In genomic region chr1:77889240-77889637, GRCh38 we compare ENCODE assay signal across 8 cellular contexts. TPM values are rescaled to one million over a fixed set of nuclear protein-coding genes. Genes with fewer than 3 reads are reported as not detected.
DNase-seq lines count a peak whose midpoint lies in the region; ATAC-seq and TF ChIP-seq lines count a peak whose summit lies in the region.

No MANE protein-coding gene starts in this region.

- no CpG with 5 or more reads among the region's 9 CpGs for WGBS in iPS DF 6.9 (ENCODE audit: insufficient coverage, insufficient read length)

- TF ChIP-seq CTCF in HFF-Myc (IDR thresholded peaks at IDR 0.05; ENCODE audit: low read depth, low read length, missing control alignments) = no peak

- no peak overlapping the region for H3K4me3 ChIP-seq in CD4-positive, CD25-positive, alpha-beta regulatory T cell (ENCODE audit: low read depth, low read length)
- H3K4me3 ChIP-seq in HFF-Myc (replicated peaks; ENCODE audit: low read depth, low read length) (peak overlapping the region; percentile 82), iPS DF 6.9 (ENCODE audit: low read length) (peak overlapping the region; percentile 70), skeletal muscle tissue (ENCODE audit: low read length in 3 of 3) (peak overlapping the region; percentile 83 to 89 (median 85))

- H3K27ac ChIP-seq in CD4-positive, CD25-positive, alpha-beta regulatory T cell (ENCODE audit: insufficient read depth, low read length, poor library complexity, severe bottlenecking) = no peak overlapping the region
- no peak overlapping the region for H3K27ac ChIP-seq in iPS DF 6.9 (ENCODE audit: low read length)
- peak overlapping the region; percentile 99 for H3K27ac ChIP-seq in skeletal muscle tissue (ENCODE audit: low read depth, low read length)

- peak overlapping the region in 3 of 4 donors; percentile 13 to 79 (median 76) for H3K4me3 Mint-ChIP-seq in CD4-positive, CD25-positive, alpha-beta regulatory T cell

- ATAC-seq in CD4-positive, CD25-positive, alpha-beta regulatory T cell (ENCODE audit: low read depth in 2 of 2) = no peak

- H3K4me1 ChIP-seq in CD4-positive, CD25-positive, alpha-beta regulatory T cell (ENCODE audit: control insufficient read depth, insufficient read depth, low read length, poor library complexity, severe bottlenecking) = peaks cover 14% of the 10 kb centered on the region
- H3K4me1 ChIP-seq in iPS DF 6.9 (ENCODE audit: control insufficient read depth, insufficient read depth, low read length) (no peaks in the 10 kb centered on the region), skeletal muscle tissue (ENCODE audit: control insufficient read depth in 3 of 3, insufficient read depth in 3 of 3, low read length in 3 of 3) (peaks cover 7 to 25% (median 23%) of the 10 kb centered on the region in 3 donors)

- peaks cover 0 to 17% (median 5%) of the 10 kb centered on the region in 4 donors for H3K4me1 Mint-ChIP-seq in CD4-positive, CD25-positive, alpha-beta regulatory T cell

- peaks cover 4% of the 10 kb centered on the region for H3K27me3 ChIP-seq in CD4-positive, CD25-positive, alpha-beta regulatory T cell (ENCODE audit: control insufficient read depth, insufficient read depth, low read length)
- H3K27me3 ChIP-seq in iPS DF 6.9 (ENCODE audit: control insufficient read depth, insufficient read depth, low read length) (no peaks in the 10 kb centered on the region), skeletal muscle tissue (ENCODE audit: control insufficient read depth in 3 of 3, insufficient read depth in 3 of 3, low read length in 3 of 3) (no peaks in the 10 kb centered on the region)

- H3K27ac Mint-ChIP-seq in CD4-positive, CD25-positive, alpha-beta regulatory T cell = no peak overlapping the region

- H3K9me3 ChIP-seq in CD4-positive, CD25-positive, alpha-beta regulatory T cell (ENCODE audit: control insufficient read depth in 2 of 2, low read length in 2 of 2) = no peaks in the 10 kb centered on the region
- H3K9me3 ChIP-seq in iPS DF 6.9 (ENCODE audit: control insufficient read depth, insufficient read depth, low read length) (no peaks in the 10 kb centered on the region), skeletal muscle tissue (ENCODE audit: control insufficient read depth in 3 of 3, low read length in 3 of 3) (no peaks in the 10 kb centered on the region)

- peak overlapping the region; percentile 85 to 99 (median 97) for H3K9ac ChIP-seq in skeletal muscle tissue (ENCODE audit: low read depth in 1 of 3, low read length in 3 of 3)

- peaks cover 15% of the 10 kb centered on the region for H3K36me3 Mint-ChIP-seq in CD4-positive, CD25-positive, alpha-beta regulatory T cell

- H3K27me3 Mint-ChIP-seq in CD4-positive, CD25-positive, alpha-beta regulatory T cell = peaks cover 22% of the 10 kb centered on the region

- peaks cover 0 to 3% (median 0%) of the 10 kb centered on the region in 7 donors for H3K9me3 Mint-ChIP-seq in CD4-positive, CD25-positive, alpha-beta regulatory T cell

- no peak for DNase-seq in CD4-positive, CD25-positive, alpha-beta regulatory T cell
- DNase-seq in HFF-Myc (ENCODE audit: extremely low read depth, low read depth) (no peak), amniotic stem cell (lab: John Stamatoyannopoulos, UW) (peak; percentile 34), iPS DF 6.9 (ENCODE audit: low read depth, low spot score) (no peak), NCI-H2171 treated with DMSO at 0.1 percent for 48 hours (lab: John Stamatoyannopoulos, UW) (no peak), NCI-H128 (lab: John Stamatoyannopoulos, UW; ENCODE audit: unreplicated experiment) (no peak), NCI-H2227 treated with DMSO at 0.1 percent for 48 hours (lab: John Stamatoyannopoulos, UW) (no peak)

- no peaks in the 10 kb centered on the region for H3K36me3 ChIP-seq in CD4-positive, CD25-positive, alpha-beta regulatory T cell (ENCODE audit: control insufficient read depth, insufficient read depth, low read length)
- no peaks in the 10 kb centered on the region for H3K36me3 ChIP-seq in iPS DF 6.9 (ENCODE audit: control insufficient read depth, insufficient read depth, low read length)
- H3K36me3 ChIP-seq in skeletal muscle tissue (ENCODE audit: control insufficient read depth in 3 of 3, insufficient read depth in 3 of 3, low read length in 3 of 3) = peaks cover 4 to 15% (median 6%) of the 10 kb centered on the region in 3 donors

RNA-seq across cellular contexts. Expression of gene NEXN, which starts 0.8 kb away (rescaled TPM):
- total RNA-seq in CD4-positive, CD25-positive, alpha-beta regulatory T cell = 1.1 TPM
- polyA plus RNA-seq in CD4-positive, CD25-positive, alpha-beta regulatory T cell = under 1 TPM in 3 of 4 donors, not detected in 1; 0.17 to 0.47 (median 0.17) TPM
- 24.5 TPM for total RNA-seq in skeletal muscle tissue

Comparison
In these comparisons a context has a peak if more than half of its experiments do, and no peak if none do; other contexts are left out.
1. RNA of gene NEXN, which starts 0.8 kb away (total RNA-seq): 24.5 TPM in skeletal muscle tissue (single experiment); 1.1 TPM in CD4-positive, CD25-positive, alpha-beta regulatory T cell (single experiment); every median in the first group is over 10 times any median in the second.